ENCODE assay signal across 1 cellular context in the genomic region with DNA sequence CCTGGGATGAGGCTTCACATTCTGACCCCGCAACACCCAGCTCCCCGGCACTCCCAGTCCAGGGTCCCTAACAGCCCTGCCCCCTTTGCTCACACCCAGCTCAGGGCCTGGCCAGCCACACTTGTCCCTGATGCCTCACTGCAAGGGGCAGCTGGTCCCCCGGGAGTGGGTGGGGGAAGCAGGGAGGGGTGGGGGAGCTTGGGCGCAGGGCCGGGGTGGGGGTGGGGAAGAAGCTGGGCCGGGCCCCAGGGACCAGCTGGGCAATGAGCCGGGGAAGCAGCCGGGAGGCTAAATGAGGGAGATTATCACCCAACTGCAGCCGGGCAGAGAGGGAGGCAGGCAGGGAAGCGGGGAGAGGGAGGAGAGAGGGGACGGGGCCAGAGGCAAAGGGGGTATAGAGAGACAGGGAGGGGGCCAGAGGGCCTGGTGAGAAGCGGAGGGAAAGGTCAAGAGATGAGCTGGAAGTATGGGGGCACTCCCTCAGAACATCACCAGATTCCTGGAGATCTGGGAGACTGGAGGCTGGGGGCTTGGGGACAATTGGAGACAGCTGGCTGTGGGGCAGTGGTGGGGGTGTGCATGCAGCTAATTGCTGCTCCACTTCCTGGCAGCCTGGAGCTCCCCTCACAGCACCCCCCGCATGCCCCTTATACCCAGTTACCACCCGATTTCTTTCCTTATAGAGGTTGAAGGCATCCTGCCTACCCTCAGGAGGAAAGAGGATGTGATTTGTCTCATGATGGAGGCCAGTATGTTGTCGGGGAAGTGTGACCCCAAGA.
TF ChIP-seq lines count a peak whose summit lies in the region.

No MANE protein-coding gene starts in this region.

TF ChIP-seq in H1, 55 proteins besides CTCF, POLR2A, EP300 and RAD21:
- TF ChIP-seq JUN (IDR thresholded peaks at IDR 0.05; ENCODE audit: low read depth, low read length) (no peak), NRF1 (IDR thresholded peaks at IDR 0.05; ENCODE audit: low read depth, low read length) (no peak), CHD2 (IDR thresholded peaks at IDR 0.05; ENCODE audit: low read length) (no peak), ZNF274 (IDR thresholded peaks at IDR 0.05; ENCODE audit: borderline replicate concordance, extremely low read depth, low read length) (no peak), GABPA (IDR thresholded peaks at IDR 0.05; ENCODE audit: borderline replicate concordance, insufficient read depth, low read length) (no peak), TAF1 (IDR thresholded peaks at IDR 0.05; ENCODE audit: low read depth, low read length) (no peak), BACH1 (IDR thresholded peaks at IDR 0.05; ENCODE audit: low read length) (no peak), POU5F1 (IDR thresholded peaks at IDR 0.05; ENCODE audit: low read depth, low read length) (no peak), SIRT6 (IDR thresholded peaks at IDR 0.05; ENCODE audit: low read length) (no peak), MAFK (IDR thresholded peaks at IDR 0.05; ENCODE audit: low read depth, low read length) (no peak), POLR2AphosphoS5 (IDR thresholded peaks at IDR 0.05; ENCODE audit: low read depth, low read length) (no peak), TAF7 (optimal IDR thresholded peaks at IDR 0.05; ENCODE audit: borderline replicate concordance, low read depth, low read length) (no peak), SP4 (IDR thresholded peaks at IDR 0.05; ENCODE audit: low read length) (no peak), PHF8 (conservative IDR thresholded peaks at IDR 0.05; ENCODE audit: low read depth, low read length) (no peak), SIX5 (IDR thresholded peaks at IDR 0.05; ENCODE audit: low read depth, low read length) (no peak)
- TF ChIP-seq, protein P1, sequence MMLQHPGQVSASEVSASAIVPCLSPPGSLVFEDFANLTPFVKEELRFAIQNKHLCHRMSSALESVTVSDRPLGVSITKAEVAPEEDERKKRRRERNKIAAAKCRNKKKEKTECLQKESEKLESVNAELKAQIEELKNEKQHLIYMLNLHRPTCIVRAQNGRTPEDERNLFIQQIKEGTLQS (IDR thresholded peaks at IDR 0.05; ENCODE audit: insufficient read depth, low read depth, low read length) = no peak
- TF ChIP-seq, protein P2, sequence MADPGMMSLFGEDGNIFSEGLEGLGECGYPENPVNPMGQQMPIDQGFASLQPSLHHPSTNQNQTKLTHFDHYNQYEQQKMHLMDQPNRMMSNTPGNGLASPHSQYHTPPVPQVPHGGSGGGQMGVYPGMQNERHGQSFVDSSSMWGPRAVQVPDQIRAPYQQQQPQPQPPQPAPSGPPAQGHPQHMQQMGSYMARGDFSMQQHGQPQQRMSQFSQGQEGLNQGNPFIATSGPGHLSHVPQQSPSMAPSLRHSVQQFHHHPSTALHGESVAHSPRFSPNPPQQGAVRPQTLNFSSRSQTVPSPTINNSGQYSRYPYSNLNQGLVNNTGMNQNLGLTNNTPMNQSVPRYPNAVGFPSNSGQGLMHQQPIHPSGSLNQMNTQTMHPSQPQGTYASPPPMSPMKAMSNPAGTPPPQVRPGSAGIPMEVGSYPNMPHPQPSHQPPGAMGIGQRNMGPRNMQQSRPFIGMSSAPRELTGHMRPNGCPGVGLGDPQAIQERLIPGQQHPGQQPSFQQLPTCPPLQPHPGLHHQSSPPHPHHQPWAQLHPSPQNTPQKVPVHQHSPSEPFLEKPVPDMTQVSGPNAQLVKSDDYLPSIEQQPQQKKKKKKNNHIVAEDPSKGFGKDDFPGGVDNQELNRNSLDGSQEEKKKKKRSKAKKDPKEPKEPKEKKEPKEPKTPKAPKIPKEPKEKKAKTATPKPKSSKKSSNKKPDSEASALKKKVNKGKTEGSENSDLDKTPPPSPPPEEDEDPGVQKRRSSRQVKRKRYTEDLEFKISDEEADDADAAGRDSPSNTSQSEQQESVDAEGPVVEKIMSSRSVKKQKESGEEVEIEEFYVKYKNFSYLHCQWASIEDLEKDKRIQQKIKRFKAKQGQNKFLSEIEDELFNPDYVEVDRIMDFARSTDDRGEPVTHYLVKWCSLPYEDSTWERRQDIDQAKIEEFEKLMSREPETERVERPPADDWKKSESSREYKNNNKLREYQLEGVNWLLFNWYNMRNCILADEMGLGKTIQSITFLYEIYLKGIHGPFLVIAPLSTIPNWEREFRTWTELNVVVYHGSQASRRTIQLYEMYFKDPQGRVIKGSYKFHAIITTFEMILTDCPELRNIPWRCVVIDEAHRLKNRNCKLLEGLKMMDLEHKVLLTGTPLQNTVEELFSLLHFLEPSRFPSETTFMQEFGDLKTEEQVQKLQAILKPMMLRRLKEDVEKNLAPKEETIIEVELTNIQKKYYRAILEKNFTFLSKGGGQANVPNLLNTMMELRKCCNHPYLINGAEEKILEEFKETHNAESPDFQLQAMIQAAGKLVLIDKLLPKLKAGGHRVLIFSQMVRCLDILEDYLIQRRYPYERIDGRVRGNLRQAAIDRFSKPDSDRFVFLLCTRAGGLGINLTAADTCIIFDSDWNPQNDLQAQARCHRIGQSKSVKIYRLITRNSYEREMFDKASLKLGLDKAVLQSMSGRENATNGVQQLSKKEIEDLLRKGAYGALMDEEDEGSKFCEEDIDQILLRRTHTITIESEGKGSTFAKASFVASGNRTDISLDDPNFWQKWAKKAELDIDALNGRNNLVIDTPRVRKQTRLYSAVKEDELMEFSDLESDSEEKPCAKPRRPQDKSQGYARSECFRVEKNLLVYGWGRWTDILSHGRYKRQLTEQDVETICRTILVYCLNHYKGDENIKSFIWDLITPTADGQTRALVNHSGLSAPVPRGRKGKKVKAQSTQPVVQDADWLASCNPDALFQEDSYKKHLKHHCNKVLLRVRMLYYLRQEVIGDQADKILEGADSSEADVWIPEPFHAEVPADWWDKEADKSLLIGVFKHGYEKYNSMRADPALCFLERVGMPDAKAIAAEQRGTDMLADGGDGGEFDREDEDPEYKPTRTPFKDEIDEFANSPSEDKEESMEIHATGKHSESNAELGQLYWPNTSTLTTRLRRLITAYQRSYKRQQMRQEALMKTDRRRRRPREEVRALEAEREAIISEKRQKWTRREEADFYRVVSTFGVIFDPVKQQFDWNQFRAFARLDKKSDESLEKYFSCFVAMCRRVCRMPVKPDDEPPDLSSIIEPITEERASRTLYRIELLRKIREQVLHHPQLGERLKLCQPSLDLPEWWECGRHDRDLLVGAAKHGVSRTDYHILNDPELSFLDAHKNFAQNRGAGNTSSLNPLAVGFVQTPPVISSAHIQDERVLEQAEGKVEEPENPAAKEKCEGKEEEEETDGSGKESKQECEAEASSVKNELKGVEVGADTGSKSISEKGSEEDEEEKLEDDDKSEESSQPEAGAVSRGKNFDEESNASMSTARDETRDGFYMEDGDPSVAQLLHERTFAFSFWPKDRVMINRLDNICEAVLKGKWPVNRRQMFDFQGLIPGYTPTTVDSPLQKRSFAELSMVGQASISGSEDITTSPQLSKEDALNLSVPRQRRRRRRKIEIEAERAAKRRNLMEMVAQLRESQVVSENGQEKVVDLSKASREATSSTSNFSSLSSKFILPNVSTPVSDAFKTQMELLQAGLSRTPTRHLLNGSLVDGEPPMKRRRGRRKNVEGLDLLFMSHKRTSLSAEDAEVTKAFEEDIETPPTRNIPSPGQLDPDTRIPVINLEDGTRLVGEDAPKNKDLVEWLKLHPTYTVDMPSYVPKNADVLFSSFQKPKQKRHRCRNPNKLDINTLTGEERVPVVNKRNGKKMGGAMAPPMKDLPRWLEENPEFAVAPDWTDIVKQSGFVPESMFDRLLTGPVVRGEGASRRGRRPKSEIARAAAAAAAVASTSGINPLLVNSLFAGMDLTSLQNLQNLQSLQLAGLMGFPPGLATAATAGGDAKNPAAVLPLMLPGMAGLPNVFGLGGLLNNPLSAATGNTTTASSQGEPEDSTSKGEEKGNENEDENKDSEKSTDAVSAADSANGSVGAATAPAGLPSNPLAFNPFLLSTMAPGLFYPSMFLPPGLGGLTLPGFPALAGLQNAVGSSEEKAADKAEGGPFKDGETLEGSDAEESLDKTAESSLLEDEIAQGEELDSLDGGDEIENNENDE (IDR thresholded peaks at IDR 0.05; ENCODE audit: insufficient replicate concordance, low read length) = no peak
